In the genomic region with DNA sequence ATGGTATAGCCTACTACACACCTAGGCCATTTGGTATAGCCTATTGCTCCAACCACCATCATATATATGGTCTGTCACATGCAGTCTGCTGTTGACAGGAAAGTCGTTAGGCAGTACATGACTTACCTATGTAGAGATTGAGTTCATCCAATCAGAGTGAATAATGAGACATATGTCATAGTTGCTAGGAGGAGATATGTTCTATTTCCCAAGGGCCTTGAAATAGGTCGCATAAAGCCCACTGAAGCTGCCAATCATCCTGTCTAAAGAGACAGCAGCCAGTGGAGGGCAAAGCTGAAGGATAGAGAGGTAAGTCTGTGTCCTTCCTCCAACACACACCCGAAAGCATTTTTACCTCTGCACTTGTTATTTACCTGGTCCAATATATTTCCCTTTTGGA, we compare ENCODE assay signal across 1 cellular context.
TF ChIP-seq lines count a peak whose summit lies in the region.

No MANE protein-coding gene starts in this region.

TF ChIP-seq in WTC11, 78 proteins besides CTCF, POLR2A, EP300 and RAD21 (continued from another document):
- TF ChIP-seq, protein P1, sequence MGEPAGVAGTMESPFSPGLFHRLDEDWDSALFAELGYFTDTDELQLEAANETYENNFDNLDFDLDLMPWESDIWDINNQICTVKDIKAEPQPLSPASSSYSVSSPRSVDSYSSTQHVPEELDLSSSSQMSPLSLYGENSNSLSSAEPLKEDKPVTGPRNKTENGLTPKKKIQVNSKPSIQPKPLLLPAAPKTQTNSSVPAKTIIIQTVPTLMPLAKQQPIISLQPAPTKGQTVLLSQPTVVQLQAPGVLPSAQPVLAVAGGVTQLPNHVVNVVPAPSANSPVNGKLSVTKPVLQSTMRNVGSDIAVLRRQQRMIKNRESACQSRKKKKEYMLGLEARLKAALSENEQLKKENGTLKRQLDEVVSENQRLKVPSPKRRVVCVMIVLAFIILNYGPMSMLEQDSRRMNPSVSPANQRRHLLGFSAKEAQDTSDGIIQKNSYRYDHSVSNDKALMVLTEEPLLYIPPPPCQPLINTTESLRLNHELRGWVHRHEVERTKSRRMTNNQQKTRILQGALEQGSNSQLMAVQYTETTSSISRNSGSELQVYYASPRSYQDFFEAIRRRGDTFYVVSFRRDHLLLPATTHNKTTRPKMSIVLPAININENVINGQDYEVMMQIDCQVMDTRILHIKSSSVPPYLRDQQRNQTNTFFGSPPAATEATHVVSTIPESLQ (CRISPR knock-in tag; IDR thresholded peaks at IDR 0.05): no peak
- TF ChIP-seq, protein P2, sequence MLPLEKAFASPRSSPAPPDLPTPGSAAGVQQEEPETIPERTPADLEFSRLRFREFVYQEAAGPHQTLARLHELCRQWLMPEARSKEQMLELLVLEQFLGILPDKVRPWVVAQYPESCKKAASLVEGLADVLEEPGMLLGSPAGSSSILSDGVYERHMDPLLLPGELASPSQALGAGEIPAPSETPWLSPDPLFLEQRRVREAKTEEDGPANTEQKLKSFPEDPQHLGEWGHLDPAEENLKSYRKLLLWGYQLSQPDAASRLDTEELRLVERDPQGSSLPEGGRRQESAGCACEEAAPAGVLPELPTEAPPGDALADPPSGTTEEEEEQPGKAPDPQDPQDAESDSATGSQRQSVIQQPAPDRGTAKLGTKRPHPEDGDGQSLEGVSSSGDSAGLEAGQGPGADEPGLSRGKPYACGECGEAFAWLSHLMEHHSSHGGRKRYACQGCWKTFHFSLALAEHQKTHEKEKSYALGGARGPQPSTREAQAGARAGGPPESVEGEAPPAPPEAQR (CRISPR knock-in tag; IDR thresholded peaks at IDR 0.05): no peak
- TF ChIP-seq ZBTB21 (CRISPR knock-in tag; IDR thresholded peaks at IDR 0.05; ENCODE audit: borderline replicate concordance): no peak
